ENCODE assay signal across 8 cellular contexts in genomic region chr13:33509642-33510229, GRCh38.
DNase-seq lines count a peak whose midpoint lies in the region; ATAC-seq, FAIRE-seq and TF ChIP-seq lines count a peak whose summit lies in the region.

No MANE protein-coding gene starts in this region.

- no peak overlapping the region for H3K9ac ChIP-seq in H1 (replicated peaks in 1 of 4; ENCODE audit: extremely low read depth in 1 of 4, low read depth in 3 of 4, low read length in 3 of 4)

- H2AK5ac ChIP-seq in H1 (ENCODE audit: low read depth, low read length): no peak overlapping the region

- H3K27me3 ChIP-seq in PC-9 (ENCODE audit: insufficient read depth, low read depth): no peaks in the 10 kb centered on the region
- H3K27me3 ChIP-seq in H1 (replicated peaks in 1 of 4; ENCODE audit: control insufficient read depth in 3 of 4, extremely low read depth in 1 of 4, insufficient read depth in 3 of 4, low read length in 3 of 4): no peaks in the 10 kb centered on the region
- H3K27me3 ChIP-seq in thyroid gland: no peaks in the 10 kb centered on the region

- H2BK12ac ChIP-seq in H1 (ENCODE audit: low read depth, low read length): peak overlapping the region; percentile 6; the same call in 1 of the 2 replicates

- no peak overlapping the region for H2BK15ac ChIP-seq in H1 (ENCODE audit: low read length)

- FAIRE-seq in H1 (lab: Jason Lieb, UNC): no peak
- FAIRE-seq in HTR-8/SVneo (lab: Jason Lieb, UNC): no peak

- 0 out of 2 replicates have a peak overlapping the region, but pooled peaks have one; percentile 35 for H2BK20ac ChIP-seq in H1 (ENCODE audit: low read length)

- H4K5ac ChIP-seq in H1 (ENCODE audit: insufficient read length, low read depth, low read length): no peak overlapping the region

- H4K20me1 ChIP-seq in PC-9 (ENCODE audit: insufficient read depth) (no peaks in the 10 kb centered on the region), H1 (replicated peaks in 1 of 2; ENCODE audit: control insufficient read depth in 1 of 2, insufficient read depth in 2 of 2, low read length in 2 of 2) (no peaks in the 10 kb centered on the region)

- POLR2A ChIA-PET in PC-9 (lab: Charles Lee; ENCODE audit: unreplicated experiment) (interaction anchor here (0.6 kb wide), 1 partner anchor 15 kb away, joined by 6 read pairs; no protein-coding TSS in a partner anchor), H1 (lab: Charles Lee; ENCODE audit: partially characterized antibody) (no interaction called here)

- peak overlapping the region; percentile 69 for H2AFZ ChIP-seq in PC-9
- peak overlapping the region; percentile 64 for H2AFZ ChIP-seq in H1 (ENCODE audit: low read length)

- H3K14ac ChIP-seq in H1 (ENCODE audit: insufficient read length): no peak overlapping the region

- H3K18ac ChIP-seq in H1 (ENCODE audit: extremely low read depth, low read length): no peak overlapping the region

- H4K8ac ChIP-seq in H1 (ENCODE audit: extremely low read depth, insufficient read depth, low read length): no peak overlapping the region

- H3K79me1 ChIP-seq in H1 (ENCODE audit: low read depth, low read length): no peaks in the 10 kb centered on the region

- no peak overlapping the region for H3K23ac ChIP-seq in H1 (ENCODE audit: insufficient read length)

- H3K4me2 ChIP-seq in PC-9 (no peak overlapping the region), H1 (ENCODE audit: insufficient read depth in 1 of 2, low read depth in 2 of 2, low read length in 2 of 2) (no peak overlapping the region)

- TF ChIP-seq POLR2A in H1 (IDR thresholded peaks at IDR 0.05; ENCODE audit: control extremely low read depth in 1 of 2, low read depth in 2 of 2, low read length in 2 of 2): no peak
- peak in 1 of 2 donors; percentile 15 for TF ChIP-seq POLR2A in thyroid gland (IDR thresholded peaks at IDR 0.05)

- no peak overlapping the region for H2BK5ac ChIP-seq in H1 (ENCODE audit: low read depth, low read length)

- no peak overlapping the region for H4K91ac ChIP-seq in H1 (replicated peaks; ENCODE audit: insufficient read length, low read length)

- BruUV-seq in PC-9 (replicated peaks; lab: Mats Ljungman, UMichigan): no TSS peak

- no peak for ATAC-seq in GM21381 (IDR thresholded peaks at IDR 0.05; ENCODE audit: unreplicated experiment)

- H3K4me3 ChIP-seq in PC-9 (no peak overlapping the region), H1 (ENCODE audit: extremely low read depth in 1 of 4, insufficient read depth in 2 of 4, low read depth in 3 of 4, low read length in 4 of 4) (no peak overlapping the region), thyroid gland (replicated peaks in 1 of 3) (no peak overlapping the region)

- H3K36me3 ChIP-seq in PC-9 (ENCODE audit: low read depth) (no peaks in the 10 kb centered on the region), H1 (ENCODE audit: control insufficient read depth in 2 of 4, insufficient read depth in 4 of 4, low read length in 3 of 4) (no peaks in the 10 kb centered on the region), thyroid gland (no peaks in the 10 kb centered on the region)

- no peaks in the 10 kb centered on the region for H3K79me2 ChIP-seq in PC-9 (ENCODE audit: low read depth)
- no peaks in the 10 kb centered on the region for H3K79me2 ChIP-seq in H1 (ENCODE audit: control insufficient read depth in 1 of 2, insufficient read depth in 2 of 2, low read length in 2 of 2)

- no peaks in the 10 kb centered on the region for H3K9me2 ChIP-seq in PC-9 (ENCODE audit: insufficient read depth)

- H3K23me2 ChIP-seq in H1 (ENCODE audit: low read depth, low read length): no peaks in the 10 kb centered on the region

- TF ChIP-seq EP300 in H1 (IDR thresholded peaks at IDR 0.05; ENCODE audit: borderline replicate concordance in 1 of 2, low read depth in 2 of 2, low read length in 2 of 2): no peak

- no peak overlapping the region for H2BK120ac ChIP-seq in H1 (replicated peaks; ENCODE audit: low read depth, low read length)

- peak in 1 of 2 experiments; percentile 35 for DNase-seq in PC-9
- DNase-seq in H1 (ENCODE audit: low read depth in 1 of 2, low spot score in 2 of 2): no peak
- peak; percentile 53 for DNase-seq in medulla oblongata (ENCODE audit: extremely low spot score)
- DNase-seq in thyroid gland: peak; percentile 6 to 18
- DNase-seq in GM19240 (ENCODE audit: insufficient read length, low spot score): no peak
- no peak for DNase-seq in HTR-8/SVneo (ENCODE audit: insufficient read length, low spot score)
- no peak for DNase-seq in activated CD4-positive, alpha-beta T cell treated with anti-CD3 and anti-CD28 coated beads, Interleukin-2, amount 50 U/mL, for 1 hour

- no peak overlapping the region for H3K56ac ChIP-seq in H1 (replicated peaks; ENCODE audit: insufficient read length, low read depth, low read length)

- H3K4me1 ChIP-seq in PC-9 (replicated peaks; ENCODE audit: insufficient read depth) (no peaks in the 10 kb centered on the region), H1 (replicated peaks in 1 of 4; ENCODE audit: control insufficient read depth in 3 of 4, insufficient read depth in 4 of 4, low read length in 3 of 4) (peaks cover 0 to 4% (median under 1%) of the 10 kb centered on the region in 4 experiments; a peak in 1 of 7 replicates), thyroid gland (peaks cover 8 to 9% of the 10 kb centered on the region in 2 donors)

- TF ChIP-seq RAD21 in H1 (IDR thresholded peaks at IDR 0.05 in 1 of 2, conservative IDR thresholded peaks at IDR 0.05 in 1 of 2; ENCODE audit: low read depth in 2 of 2, low read length in 2 of 2): no peak

- no peak overlapping the region for H3K4ac ChIP-seq in H1 (replicated peaks; ENCODE audit: insufficient read length, low read depth, low read length)

- CTCF ChIA-PET in PC-9 (lab: Charles Lee): interaction anchor here (0.5 kb wide), 2 partner anchors 923 to 1048 kb away, joined by 4 to 7 read pairs; no protein-coding TSS in a partner anchor
- CTCF ChIA-PET in H1 (lab: Charles Lee; ENCODE audit: partially characterized antibody): interaction anchor here (0.9 to 1.5 kb wide), 5 partner anchors 11 to 214 kb away, joined by 3 to 5 read pairs (median 4); no protein-coding TSS in a partner anchor

- H3K9me3 ChIP-seq in PC-9 (ENCODE audit: insufficient read depth, low read depth) (no peaks in the 10 kb centered on the region), H1 (ENCODE audit: insufficient read depth in 2 of 2, low read depth in 1 of 2, low read length in 1 of 2) (no peaks in the 10 kb centered on the region), thyroid gland (no peaks in the 10 kb centered on the region)

- 94% methylated on average over 5 of the region's 5 CpGs; no CpG with 5 or more reads in 1 of the 2 experiments for WGBS in H1 (ENCODE audit: extremely low coverage in 1 of 2, insufficient coverage in 1 of 2, insufficient read length in 1 of 2, insufficient replicate concordance in 2 of 2, low coverage in 1 of 2, low lambda C conversion rate in 2 of 2, missing lambda C conversion rate in 1 of 2), 2 experiments
- 60 to 75% methylated on average over 5 of the region's 5 CpGs for WGBS in thyroid gland, 2 donors

- H3F3A ChIP-seq in PC-9 (ENCODE audit: insufficient read depth, low read depth): no peaks in the 10 kb centered on the region

- intact Hi-C loops in PC-9 (cut with micrococcal nuclease; ENCODE audit: unreplicated experiment): no loop called here
- intact Hi-C loops in thyroid gland (cut with DNase I): no loop called here

- H3K27ac ChIP-seq in PC-9 (no peak overlapping the region), H1 (ENCODE audit: low read depth, low read length) (no peak overlapping the region), thyroid gland (peak overlapping the region; percentile 56 to 68 (median 60))

- TF ChIP-seq CTCF in PC-9 (conservative IDR thresholded peaks at IDR 0.05) (no peak), H1 (IDR thresholded peaks at IDR 0.05; ENCODE audit: control extremely low read depth in 1 of 3, insufficient read depth in 1 of 3, low read depth in 1 of 3, low read length in 3 of 3) (no peak), thyroid gland (IDR thresholded peaks at IDR 0.05) (no peak)

TF ChIP-seq in H1, 55 proteins besides CTCF, POLR2A, EP300 and RAD21:
- no peak for TF ChIP-seq SP2 (IDR thresholded peaks at IDR 0.05; ENCODE audit: low read length)
- no peak for TF ChIP-seq SP1 (IDR thresholded peaks at IDR 0.05; ENCODE audit: low read depth, low read length)
- no peak for TF ChIP-seq KDM5A (IDR thresholded peaks at IDR 0.05; ENCODE audit: low read length)
- TF ChIP-seq E2F6 (IDR thresholded peaks at IDR 0.05): no peak
- no peak for TF ChIP-seq CBX8 (IDR thresholded peaks at IDR 0.05; ENCODE audit: borderline replicate concordance, low read depth, low read length)
- TF ChIP-seq CTBP2 (IDR thresholded peaks at IDR 0.05; ENCODE audit: borderline replicate concordance, insufficient read depth, insufficient read length, low read length): no peak
- no peak for TF ChIP-seq SIN3A (conservative IDR thresholded peaks at IDR 0.05 in 1 of 2, IDR thresholded peaks at IDR 0.05 in 1 of 2; ENCODE audit: low read depth in 1 of 2, low read length in 2 of 2)
- no peak for TF ChIP-seq NRF1 (IDR thresholded peaks at IDR 0.05; ENCODE audit: low read depth, low read length)
- TF ChIP-seq JUND (IDR thresholded peaks at IDR 0.05; ENCODE audit: low read length): no peak

Comparison
In these comparisons a context has a peak if more than half of its experiments do, and no peak if none do; other contexts are left out.
1. DNase-seq: peak in medulla oblongata (single experiment) and thyroid gland (2 of 2); none in H1 (0 of 2), GM19240 (single experiment), HTR-8/SVneo (single experiment) and activated CD4-positive, alpha-beta T cell treated with anti-CD3 and anti-CD28 coated beads, Interleukin-2, amount 50 U/mL, for 1 hour (single experiment).
2. H3K27ac ChIP-seq: peak in thyroid gland (3 of 3); none in PC-9 (single experiment) and H1 (single experiment).